In the genomic region with DNA sequence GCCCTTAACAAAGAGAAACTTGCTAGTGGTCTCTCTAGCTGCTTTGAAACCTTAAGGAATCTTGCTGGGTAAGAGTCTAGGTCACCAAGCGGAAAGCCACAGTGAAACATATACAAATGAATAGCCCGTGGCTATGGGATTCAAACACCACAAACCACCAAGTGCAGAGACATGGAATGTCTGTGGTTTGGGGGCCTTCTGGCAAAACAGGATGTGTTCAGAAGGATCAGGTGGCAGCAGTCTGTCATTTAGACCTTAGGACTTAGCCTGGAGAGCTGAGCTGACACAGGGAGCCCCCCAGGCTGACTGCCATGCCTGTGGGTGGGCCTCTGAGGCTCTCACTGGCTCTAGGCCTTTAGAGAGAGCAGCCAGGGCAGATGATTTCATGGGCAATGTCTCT, we compare ENCODE assay signal across 8 cellular contexts.
A peak's percentile ranks its signal among the peaks of the same experiment; 100 is the strongest.
DNase-seq lines count a peak whose midpoint lies in the region; ATAC-seq and TF ChIP-seq lines count a peak whose summit lies in the region.
"Had no signal": no experiment of that assay in that cellular context is flagged by ENCODE, and none has a peak within 500 bp of the region (broad histone marks: within the 10 kb centered on the region; RNA-seq: fewer than 3 reads in every experiment).

No MANE protein-coding gene starts in this region.

- DNase-seq in NCI-H1048 (lab: John Stamatoyannopoulos, UW) (peak; percentile 39), choroid plexus epithelial cell (ENCODE audit: low read depth) (peak; percentile 73), renal cortical epithelial cell (ENCODE audit: low read depth) (peak; percentile 96), globus pallidus (ENCODE audit: low spot score) (no peak)
- no peak for DNase-seq in stimulated activated CD4-positive, alpha-beta T cell treated with anti-CD3 and anti-CD28 coated beads, Interleukin-12 subunit alpha, Interleukin-12 subunit beta, amount 100 ng/mL, for 4 hours
- DNase-seq: retina had no signal

- peak; percentile 52 for ATAC-seq in GM18909 (IDR thresholded peaks at IDR 0.05; ENCODE audit: poor library complexity, unreplicated experiment)
- ATAC-seq in GM21528 (IDR thresholded peaks at IDR 0.05; ENCODE audit: low FRiP score, unreplicated experiment), result no peak

- TF ChIP-seq CTCF in choroid plexus epithelial cell (conservative IDR thresholded peaks at IDR 0.05; ENCODE audit: low read depth, low read length), result no peak

- H3K4me3 ChIP-seq in choroid plexus epithelial cell (ENCODE audit: low read depth, low read length), result no peak overlapping the region

Comparison
In these comparisons a context has a peak if more than half of its experiments do, and no peak if none do; other contexts are left out.
1. DNase-seq: peak in NCI-H1048 (single experiment), choroid plexus epithelial cell (single experiment) and renal cortical epithelial cell (single experiment); none in stimulated activated CD4-positive, alpha-beta T cell treated with anti-CD3 and anti-CD28 coated beads, Interleukin-12 subunit alpha, Interleukin-12 subunit beta, amount 100 ng/mL, for 4 hours (single experiment) and globus pallidus (single experiment).